ENCODE assay signal across 1 cellular context in genomic region chr1:108192581-108192980, GRCh38.
TF ChIP-seq lines count a peak whose summit lies in the region.

No MANE protein-coding gene starts in this region.

TF ChIP-seq in K562, 482 proteins besides CTCF, POLR2A, EP300 and RAD21:
- TF ChIP-seq, protein P1, sequence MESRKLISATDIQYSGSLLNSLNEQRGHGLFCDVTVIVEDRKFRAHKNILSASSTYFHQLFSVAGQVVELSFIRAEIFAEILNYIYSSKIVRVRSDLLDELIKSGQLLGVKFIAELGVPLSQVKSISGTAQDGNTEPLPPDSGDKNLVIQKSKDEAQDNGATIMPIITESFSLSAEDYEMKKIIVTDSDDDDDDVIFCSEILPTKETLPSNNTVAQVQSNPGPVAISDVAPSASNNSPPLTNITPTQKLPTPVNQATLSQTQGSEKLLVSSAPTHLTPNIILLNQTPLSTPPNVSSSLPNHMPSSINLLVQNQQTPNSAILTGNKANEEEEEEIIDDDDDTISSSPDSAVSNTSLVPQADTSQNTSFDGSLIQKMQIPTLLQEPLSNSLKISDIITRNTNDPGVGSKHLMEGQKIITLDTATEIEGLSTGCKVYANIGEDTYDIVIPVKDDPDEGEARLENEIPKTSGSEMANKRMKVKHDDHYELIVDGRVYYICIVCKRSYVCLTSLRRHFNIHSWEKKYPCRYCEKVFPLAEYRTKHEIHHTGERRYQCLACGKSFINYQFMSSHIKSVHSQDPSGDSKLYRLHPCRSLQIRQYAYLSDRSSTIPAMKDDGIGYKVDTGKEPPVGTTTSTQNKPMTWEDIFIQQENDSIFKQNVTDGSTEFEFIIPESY (CRISPR knock-in tag; IDR thresholded peaks at IDR 0.05): peak; percentile 72; the same call in 1 of the 2 replicates
- no peak for TF ChIP-seq WHSC1 (IDR thresholded peaks at IDR 0.05; ENCODE audit: low read length)
- no peak for TF ChIP-seq POLR2AphosphoS2 (IDR thresholded peaks at IDR 0.05; ENCODE audit: low read length)
- TF ChIP-seq HNRNPLL (IDR thresholded peaks at IDR 0.05; ENCODE audit: low read depth, low read length, poor library complexity, severe bottlenecking): no peak
- no peak for TF ChIP-seq PHF8 (IDR thresholded peaks at IDR 0.05; ENCODE audit: borderline replicate concordance, low read length)
- no peak for TF ChIP-seq ZFP36 (IDR thresholded peaks at IDR 0.05; ENCODE audit: low read depth, low read length, partially characterized antibody)
- no peak for TF ChIP-seq DACH1 (IDR thresholded peaks at IDR 0.05; ENCODE audit: partially characterized antibody)
- TF ChIP-seq, protein P2, sequence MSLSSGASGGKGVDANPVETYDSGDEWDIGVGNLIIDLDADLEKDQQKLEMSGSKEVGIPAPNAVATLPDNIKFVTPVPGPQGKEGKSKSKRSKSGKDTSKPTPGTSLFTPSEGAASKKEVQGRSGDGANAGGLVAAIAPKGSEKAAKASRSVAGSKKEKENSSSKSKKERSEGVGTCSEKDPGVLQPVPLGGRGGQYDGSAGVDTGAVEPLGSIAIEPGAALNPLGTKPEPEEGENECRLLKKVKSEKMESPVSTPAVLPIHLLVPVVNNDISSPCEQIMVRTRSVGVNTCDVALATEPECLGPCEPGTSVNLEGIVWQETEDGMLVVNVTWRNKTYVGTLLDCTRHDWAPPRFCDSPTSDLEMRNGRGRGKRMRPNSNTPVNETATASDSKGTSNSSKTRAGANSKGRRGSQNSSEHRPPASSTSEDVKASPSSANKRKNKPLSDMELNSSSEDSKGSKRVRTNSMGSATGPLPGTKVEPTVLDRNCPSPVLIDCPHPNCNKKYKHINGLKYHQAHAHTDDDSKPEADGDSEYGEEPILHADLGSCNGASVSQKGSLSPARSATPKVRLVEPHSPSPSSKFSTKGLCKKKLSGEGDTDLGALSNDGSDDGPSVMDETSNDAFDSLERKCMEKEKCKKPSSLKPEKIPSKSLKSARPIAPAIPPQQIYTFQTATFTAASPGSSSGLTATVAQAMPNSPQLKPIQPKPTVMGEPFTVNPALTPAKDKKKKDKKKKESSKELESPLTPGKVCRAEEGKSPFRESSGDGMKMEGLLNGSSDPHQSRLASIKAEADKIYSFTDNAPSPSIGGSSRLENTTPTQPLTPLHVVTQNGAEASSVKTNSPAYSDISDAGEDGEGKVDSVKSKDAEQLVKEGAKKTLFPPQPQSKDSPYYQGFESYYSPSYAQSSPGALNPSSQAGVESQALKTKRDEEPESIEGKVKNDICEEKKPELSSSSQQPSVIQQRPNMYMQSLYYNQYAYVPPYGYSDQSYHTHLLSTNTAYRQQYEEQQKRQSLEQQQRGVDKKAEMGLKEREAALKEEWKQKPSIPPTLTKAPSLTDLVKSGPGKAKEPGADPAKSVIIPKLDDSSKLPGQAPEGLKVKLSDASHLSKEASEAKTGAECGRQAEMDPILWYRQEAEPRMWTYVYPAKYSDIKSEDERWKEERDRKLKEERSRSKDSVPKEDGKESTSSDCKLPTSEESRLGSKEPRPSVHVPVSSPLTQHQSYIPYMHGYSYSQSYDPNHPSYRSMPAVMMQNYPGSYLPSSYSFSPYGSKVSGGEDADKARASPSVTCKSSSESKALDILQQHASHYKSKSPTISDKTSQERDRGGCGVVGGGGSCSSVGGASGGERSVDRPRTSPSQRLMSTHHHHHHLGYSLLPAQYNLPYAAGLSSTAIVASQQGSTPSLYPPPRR (CRISPR knock-in tag; IDR thresholded peaks at IDR 0.05; ENCODE audit: borderline replicate concordance): no peak
- no peak for TF ChIP-seq SRF (CRISPR knock-in tag; IDR thresholded peaks at IDR 0.05)
- no peak for TF ChIP-seq JUNB (CRISPR knock-in tag; conservative IDR thresholded peaks at IDR 0.05)
- no peak for TF ChIP-seq ZNF644 (tag; IDR thresholded peaks at IDR 0.05; ENCODE audit: low read depth)
- TF ChIP-seq SNAPC5 (CRISPR knock-in tag; IDR thresholded peaks at IDR 0.05): no peak
- TF ChIP-seq RBFOX2 (IDR thresholded peaks at IDR 0.05; ENCODE audit: low read depth, low read length): peak; percentile 44; the same call in 1 of the 2 replicates
- TF ChIP-seq STAG1 (CRISPR knock-in tag; IDR thresholded peaks at IDR 0.05; ENCODE audit: borderline replicate concordance): no peak
- TF ChIP-seq ZFP1 (CRISPR knock-in tag; IDR thresholded peaks at IDR 0.05): no peak
- TF ChIP-seq ZNF444 (CRISPR knock-in tag; IDR thresholded peaks at IDR 0.05): no peak
- peak; percentile 30; the same call in 1 of the 2 replicates for TF ChIP-seq POLR2G (IDR thresholded peaks at IDR 0.05; ENCODE audit: low read depth, low read length)
- TF ChIP-seq HDGF (IDR thresholded peaks at IDR 0.05): no peak
